In the genomic region with DNA sequence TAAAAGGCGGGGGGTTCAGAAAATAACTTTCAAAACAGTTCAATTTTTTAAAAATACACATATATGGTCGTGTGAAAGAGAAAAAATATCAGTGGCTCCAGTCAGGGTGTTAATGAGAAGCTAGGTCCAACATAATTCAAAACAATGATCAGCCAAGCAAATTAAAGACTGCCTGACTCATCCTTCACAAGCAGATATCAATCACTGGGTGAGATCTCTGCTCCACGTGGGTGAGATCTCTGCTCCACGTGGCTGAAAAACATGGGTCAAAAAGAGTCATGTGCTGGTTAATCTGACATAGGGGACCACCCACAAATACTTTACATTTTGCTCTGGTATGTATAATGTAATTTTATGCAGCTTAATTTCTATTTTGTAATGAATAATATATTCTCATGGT, we compare ENCODE assay signal across 25 cellular contexts.
A peak's percentile ranks its signal among the peaks of the same experiment; 100 is the strongest.
DNase-seq lines count a peak whose midpoint lies in the region; ATAC-seq, FAIRE-seq and TF ChIP-seq lines count a peak whose summit lies in the region.
"Had no signal": no experiment of that assay in that cellular context is flagged by ENCODE, and none has a peak within 500 bp of the region (broad histone marks: within the 10 kb centered on the region; RNA-seq: fewer than 3 reads in every experiment).

No MANE protein-coding gene starts in this region.

- H3K27ac ChIP-seq in HepG2 (ENCODE audit: extremely low read length, insufficient read depth, low read length): no peak overlapping the region
- H3K27ac ChIP-seq in right lobe of liver: no peak overlapping the region
- no peak overlapping the region for H3K27ac ChIP-seq in K562 (ENCODE audit: extremely low read depth, low read depth, low read length)
- H3K27ac ChIP-seq: 22Rv1, BLaER1, C4-2B had no signal

- H3K36me3 ChIP-seq in HepG2 (replicated peaks in 1 of 2; ENCODE audit: control insufficient read depth in 1 of 2, insufficient read depth in 2 of 2, low read length in 2 of 2) (no peaks in the 10 kb centered on the region), right lobe of liver (no peaks in the 10 kb centered on the region), K562 (ENCODE audit: control insufficient read depth, insufficient read depth, low read length) (no peaks in the 10 kb centered on the region)
- H3K36me3 ChIP-seq: BLaER1, HAP-1 had no signal

- no peaks in the 10 kb centered on the region for H3K9me3 ChIP-seq in HepG2 (ENCODE audit: low read length)
- H3K9me3 ChIP-seq in right lobe of liver: no peaks in the 10 kb centered on the region
- no peaks in the 10 kb centered on the region for H3K9me3 ChIP-seq in K562 (replicated peaks; ENCODE audit: control insufficient read depth, insufficient read depth, low read depth, low read length)
- H3K9me3 ChIP-seq: BLaER1, Caco-2, HAP-1 had no signal

- BruUV-seq in HepG2 (replicated peaks; lab: Mats Ljungman, UMichigan) (no TSS peak), K562 (replicated peaks; lab: Mats Ljungman, UMichigan) (no TSS peak)

- H2AFZ ChIP-seq in HepG2 (ENCODE audit: low read length): no peak overlapping the region
- H2AFZ ChIP-seq in K562 (ENCODE audit: low read depth, low read length): no peak overlapping the region
- H2AFZ ChIP-seq: GM23338 had no signal

- no peak overlapping the region for H3K4me3 ChIP-seq in HepG2 (replicated peaks in 1 of 3; ENCODE audit: insufficient read depth in 1 of 3, low read depth in 2 of 3, low read length in 3 of 3)
- no peak overlapping the region for H3K4me3 ChIP-seq in right lobe of liver
- no peak overlapping the region for H3K4me3 ChIP-seq in K562
- H3K4me3 ChIP-seq: BLaER1, GM12878, GM23338, HAP-1 had no signal

- in situ Hi-C loops in HepG2 (cut with HindIII; ENCODE audit: extremely low pct_ligation_motif_present, low pct_unique_long_range_greater_than_20kb) (no loop called here), K562 (cut with MboI) (no loop called here)

- CTCF ChIA-PET in HepG2 (lab: Yijun Ruan, JAX; ENCODE audit: low intra/inter-chr PET ratio, low total read pairs): no interaction called here
- CTCF ChIA-PET in K562 (lab: Yijun Ruan, JAX; ENCODE audit: low intra/inter-chr PET ratio): no interaction called here

- DNase-seq in HepG2 (ENCODE audit: low spot score) (no peak), right lobe of liver (no peak), K562 (ENCODE audit: extremely low read depth in 1 of 4, low spot score in 3 of 4) (no peak), kidney glomerular epithelial cell (lab: John Stamatoyannopoulos, UW) (peak; percentile 50), renal cortical epithelial cell (ENCODE audit: low read depth) (peak; percentile 80), LoVo (ENCODE audit: low spot score) (no peak), NCI-H2081 (lab: John Stamatoyannopoulos, UW) (no peak)
- DNase-seq: Caco-2; CD4-positive, CD25-positive, alpha-beta regulatory T cell; CD8-positive, alpha-beta T cell; DMS 273 treated with DMSO at 0.1 percent for 48 hours; DMS79; EL; GDM1; HFFc6 had no signal

- TF ChIP-seq POLR2A in HepG2 (IDR thresholded peaks at IDR 0.05; ENCODE audit: insufficient read depth in 1 of 2, low read depth in 2 of 2, low read length in 2 of 2) (no peak), right lobe of liver (IDR thresholded peaks at IDR 0.05) (no peak), K562 (conservative IDR thresholded peaks at IDR 0.05) (no peak)

- H3K9me1 ChIP-seq in K562 (ENCODE audit: control insufficient read depth, insufficient read depth, low read length): no peaks in the 10 kb centered on the region

- WGBS in HepG2 (ENCODE audit: low lambda C conversion rate): 1% methylated on average over 4 of the region's 4 CpGs
- 21% methylated on average over 4 of the region's 4 CpGs for WGBS in right lobe of liver (ENCODE audit: insufficient coverage, low coverage, low lambda C conversion rate, missing lambda C conversion rate)
- WGBS in K562 (ENCODE audit: insufficient coverage, low coverage, missing lambda C conversion rate): 11% methylated on average over 4 of the region's 4 CpGs

- H3K4me1 ChIP-seq in HepG2 (ENCODE audit: insufficient read depth, low read length) (no peaks in the 10 kb centered on the region), right lobe of liver (no peaks in the 10 kb centered on the region), K562 (replicated peaks in 1 of 2; ENCODE audit: control insufficient read depth in 2 of 2, insufficient read depth in 2 of 2, low read length in 2 of 2) (no peaks in the 10 kb centered on the region)
- H3K4me1 ChIP-seq: BLaER1, Caco-2, HAP-1 had no signal

- H3K79me2 ChIP-seq in HepG2 (ENCODE audit: insufficient read depth, low read length): no peaks in the 10 kb centered on the region
- H3K79me2 ChIP-seq in K562 (ENCODE audit: control insufficient read depth, insufficient read depth, low read length): no peaks in the 10 kb centered on the region

- POLR2A ChIA-PET in HepG2 (lab: Yijun Ruan, JAX) (no interaction called here), K562 (lab: Yijun Ruan, JAX) (no interaction called here)

- no peaks in the 10 kb centered on the region for H4K20me1 ChIP-seq in HepG2 (ENCODE audit: insufficient read depth, low read length)
- H4K20me1 ChIP-seq in K562 (replicated peaks; ENCODE audit: control insufficient read depth, insufficient read depth, low read length): no peaks in the 10 kb centered on the region
- H4K20me1 ChIP-seq: BLaER1 had no signal

- no peak overlapping the region for H3K4me2 ChIP-seq in HepG2 (ENCODE audit: low read depth, low read length)
- no peak overlapping the region for H3K4me2 ChIP-seq in K562 (ENCODE audit: insufficient read depth, low read length)
- H3K4me2 ChIP-seq: BLaER1, GM23338 had no signal

- TF ChIP-seq EP300 in HepG2 (IDR thresholded peaks at IDR 0.05; ENCODE audit: low read depth in 2 of 2, low read length in 2 of 2) (no peak), HepG2 (CRISPR knock-in tag; IDR thresholded peaks at IDR 0.05; ENCODE audit: borderline replicate concordance) (no peak), K562 (IDR thresholded peaks at IDR 0.05; ENCODE audit: low read length) (no peak)

- TF ChIP-seq RAD21 in HepG2 (CRISPR knock-in tag; IDR thresholded peaks at IDR 0.05) (no peak), K562 (CRISPR knock-in tag; conservative IDR thresholded peaks at IDR 0.05 in 1 of 2, IDR thresholded peaks at IDR 0.05 in 1 of 2) (no peak)

- H3K27me3 ChIP-seq in HepG2 (ENCODE audit: control insufficient read depth in 1 of 2, insufficient read depth in 2 of 2, low read length in 2 of 2): no peaks in the 10 kb centered on the region
- no peaks in the 10 kb centered on the region for H3K27me3 ChIP-seq in right lobe of liver
- H3K27me3 ChIP-seq in K562 (ENCODE audit: control insufficient read depth in 2 of 2, insufficient read depth in 2 of 2, low read length in 2 of 2): no peaks in the 10 kb centered on the region
- H3K27me3 ChIP-seq: BLaER1 had no signal

- ATAC-seq in HepG2 (no peak), right lobe of liver (no peak), K562 (no peak), GM21619 (IDR thresholded peaks at IDR 0.05; ENCODE audit: unreplicated experiment) (no peak)
- ATAC-seq: CD8-positive, alpha-beta T cell; GM12878; GM23338 had no signal

- H3K9ac ChIP-seq in HepG2 (ENCODE audit: insufficient read depth, low read depth, low read length) (no peak overlapping the region), K562 (ENCODE audit: insufficient read depth in 1 of 2, low read depth in 2 of 2, low read length in 2 of 2) (no peak overlapping the region)
- H3K9ac ChIP-seq: BLaER1 had no signal

- TF ChIP-seq CTCF in HepG2 (CRISPR knock-in tag; IDR thresholded peaks at IDR 0.05) (no peak), right lobe of liver (IDR thresholded peaks at IDR 0.05) (no peak), K562 (IDR thresholded peaks at IDR 0.05 in 2 of 3, conservative IDR thresholded peaks at IDR 0.05 in 1 of 3; ENCODE audit: insufficient read depth in 2 of 3, low read depth in 1 of 3, low read length in 3 of 3) (no peak)

- intact Hi-C loops in HepG2 (cut with micrococcal nuclease; ENCODE audit: unreplicated experiment) (no loop called here), right lobe of liver (cut with DNase I) (no loop called here), K562 (cut with micrococcal nuclease) (no loop called here)

- FAIRE-seq in HepG2 (lab: Jason Lieb, UNC): no peak
- no peak for FAIRE-seq in K562 (lab: Jason Lieb, UNC)
- FAIRE-seq: A204.1, D721Med, GM12878, GM19239 had no signal

TF ChIP-seq in HepG2, 621 proteins besides CTCF, POLR2A, EP300 and RAD21 (continues in another document):
- TF ChIP-seq, protein P1, sequence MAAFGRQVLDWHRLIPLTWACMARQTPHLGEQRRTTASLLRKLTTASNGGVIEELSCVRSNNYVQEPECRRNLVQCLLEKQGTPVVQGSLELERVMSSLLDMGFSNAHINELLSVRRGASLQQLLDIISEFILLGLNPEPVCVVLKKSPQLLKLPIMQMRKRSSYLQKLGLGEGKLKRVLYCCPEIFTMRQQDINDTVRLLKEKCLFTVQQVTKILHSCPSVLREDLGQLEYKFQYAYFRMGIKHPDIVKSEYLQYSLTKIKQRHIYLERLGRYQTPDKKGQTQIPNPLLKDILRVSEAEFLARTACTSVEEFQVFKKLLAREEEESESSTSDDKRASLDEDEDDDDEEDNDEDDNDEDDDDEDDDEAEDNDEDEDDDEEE (CRISPR knock-in tag; IDR thresholded peaks at IDR 0.05): no peak
- TF ChIP-seq, protein P2, sequence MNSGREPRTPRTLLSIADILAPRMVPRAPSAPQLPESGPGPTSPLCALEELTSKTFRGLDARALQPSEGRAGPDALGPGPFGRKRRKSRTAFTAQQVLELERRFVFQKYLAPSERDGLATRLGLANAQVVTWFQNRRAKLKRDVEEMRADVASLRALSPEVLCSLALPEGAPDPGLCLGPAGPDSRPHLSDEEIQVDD (CRISPR knock-in tag; IDR thresholded peaks at IDR 0.05; ENCODE audit: borderline replicate concordance): no peak

TF ChIP-seq in K562, 482 proteins besides CTCF, POLR2A, EP300 and RAD21 (continues in another document):
- TF ChIP-seq MNT (conservative IDR thresholded peaks at IDR 0.05) (0 out of 4 replicates have a peak, but pooled peaks of 1 of the 2 experiments have one; percentile 22), MYC (IDR thresholded peaks at IDR 0.05; ENCODE audit: low read depth, low read length) (peak; percentile 17; the same call in 1 of the 2 replicates), MYC (CRISPR knock-in tag; IDR thresholded peaks at IDR 0.05; ENCODE audit: borderline replicate concordance, low read depth) (no peak), CHD4 (IDR thresholded peaks at IDR 0.05; ENCODE audit: insufficient read depth, insufficient replicate concordance, low read depth, low read length, poor library complexity, severe bottlenecking) (no peak)

Comparison
In these comparisons a context has a peak if more than half of its experiments do, and no peak if none do; other contexts are left out.
1. DNase-seq: peak in kidney glomerular epithelial cell (single experiment) and renal cortical epithelial cell (single experiment); none in HepG2 (single experiment), right lobe of liver (0 of 3), K562 (0 of 4), LoVo (single experiment) and NCI-H2081 (0 of 2).